ENCODE assay signal across 24 cellular contexts in genomic region chr20:2252419-2253060, GRCh38. TPM values are rescaled to one million over a fixed set of nuclear protein-coding genes. Genes with fewer than 3 reads are reported as not detected.
"Had no signal": no experiment of that assay in that cellular context is flagged by ENCODE, and none has a peak within 500 bp of the region (broad histone marks: within the 10 kb centered on the region; RNA-seq: fewer than 3 reads in every experiment).

No MANE protein-coding gene starts in this region.

- ATAC-seq: activated T-cell treated with anti-CD3 and anti-CD28 coated beads, Interleukin-2, amount 50 U/mL, for 72 hours; gastrocnemius medialis; natural killer cell treated with Interleukin-12 subunit alpha and Interleukin-12 subunit beta and Interleukin-15 and Interleukin-18, amount 100 ng/mL, for 72 hours had no signal

- DNase-seq: activated CD4-positive, alpha-beta T cell treated with anti-CD3 and anti-CD28 coated beads for 1 hour; activated CD4-positive, alpha-beta T cell treated with anti-CD3 and anti-CD28 coated beads, Interleukin-2, amount 50 U/mL, for 4 hours; activated effector memory CD4-positive, alpha-beta T cell treated with anti-CD3 and anti-CD28 coated beads, Interleukin-2, amount 50 U/mL, for 16 hours; activated T-cell treated with anti-CD3 and anti-CD28 coated beads, Interleukin-2, amount 50 U/mL, for 72 hours; cortex of kidney; effector CD4-positive, alpha-beta T cell; gastrocnemius medialis; head of caudate nucleus; occipital lobe; posterior cingulate gyrus; stimulated activated CD4-positive, alpha-beta T cell treated with anti-CD3 and anti-CD28 coated beads, Interleukin-12 subunit alpha, Interleukin-12 subunit beta, amount 100 ng/mL, for 4 hours; stimulated activated CD4-positive, alpha-beta T cell treated with anti-CD3 and anti-CD28 coated beads, Interleukin-1b, Interleukin-23, amount 100 ng/mL, for 48 hours; stimulated activated CD8-positive, alpha-beta memory T cell treated with anti-CD3 and anti-CD28 coated beads, Interleukin-4, amount 100 ng/mL, for 48 hours; stimulated activated naive CD4-positive, alpha-beta T cell; thyroid gland had no signal

- H3K4me3 Mint-ChIP-seq: activated naive CD4-positive, alpha-beta T cell treated with anti-CD3 and anti-CD28 coated beads, Interleukin-2, amount 50 U/mL, for 24 hours; activated T-cell treated with anti-CD3 and anti-CD28 coated beads, Interleukin-2, amount 50 U/mL, for 72 hours; central memory CD8-positive, alpha-beta T cell; natural killer cell treated with Interleukin-12 subunit alpha and Interleukin-12 subunit beta and Interleukin-15 and Interleukin-18, amount 100 ng/mL, for 72 hours had no signal

- H3K36me3 ChIP-seq: ascending aorta, gastrocnemius medialis, thyroid gland had no signal

- H3K4me1 ChIP-seq: ascending aorta, gastrocnemius medialis, thyroid gland had no signal

- H3K4me3 ChIP-seq: ascending aorta, gastrocnemius medialis, lung, thyroid gland had no signal

- H3K27ac ChIP-seq: ascending aorta, gastrocnemius medialis, thyroid gland, VCaP had no signal

- H3K9me3 Mint-ChIP-seq: activated naive CD4-positive, alpha-beta T cell treated with anti-CD3 and anti-CD28 coated beads, Interleukin-2, amount 50 U/mL, for 24 hours; activated T-cell treated with anti-CD3 and anti-CD28 coated beads, Interleukin-2, amount 50 U/mL, for 72 hours; central memory CD8-positive, alpha-beta T cell; natural killer cell treated with Interleukin-12 subunit alpha and Interleukin-12 subunit beta and Interleukin-15 and Interleukin-18, amount 100 ng/mL, for 72 hours had no signal

- H3K9me3 ChIP-seq: ascending aorta, gastrocnemius medialis, thyroid gland had no signal

- H3K4me1 Mint-ChIP-seq: activated naive CD4-positive, alpha-beta T cell treated with anti-CD3 and anti-CD28 coated beads, Interleukin-2, amount 50 U/mL, for 24 hours; central memory CD8-positive, alpha-beta T cell had no signal

- H3K27ac Mint-ChIP-seq: activated naive CD4-positive, alpha-beta T cell treated with anti-CD3 and anti-CD28 coated beads, Interleukin-2, amount 50 U/mL, for 24 hours; activated T-cell treated with anti-CD3 and anti-CD28 coated beads, Interleukin-2, amount 50 U/mL, for 72 hours; natural killer cell treated with Interleukin-12 subunit alpha and Interleukin-12 subunit beta and Interleukin-15 and Interleukin-18, amount 100 ng/mL, for 72 hours had no signal

- H3K27me3 ChIP-seq: ascending aorta, gastrocnemius medialis, thyroid gland had no signal

- H3K36me3 Mint-ChIP-seq: activated naive CD4-positive, alpha-beta T cell treated with anti-CD3 and anti-CD28 coated beads, Interleukin-2, amount 50 U/mL, for 24 hours; natural killer cell treated with Interleukin-12 subunit alpha and Interleukin-12 subunit beta and Interleukin-15 and Interleukin-18, amount 100 ng/mL, for 72 hours had no signal

RNA-seq across cellular contexts. Expression of gene TGM3, which starts 43.3 kb away (rescaled TPM):
- total RNA-seq: activated CD8-positive, alpha-beta memory T cell treated with anti-CD3 and anti-CD28 coated beads for 36 hours; activated T-cell treated with anti-CD3 and anti-CD28 coated beads, Interleukin-2, amount 50 U/mL, for 72 hours; ascending aorta; gastrocnemius medialis; natural killer cell treated with Interleukin-12 subunit alpha and Interleukin-12 subunit beta and Interleukin-15 and Interleukin-18, amount 100 ng/mL, for 72 hours; renal cortical epithelial cell; thyroid gland; urinary bladder had no signal
- polyA plus RNA-seq: urinary bladder had no signal
